Comparison of ENCODE assay signal across 1 cellular context in the genomic region with DNA sequence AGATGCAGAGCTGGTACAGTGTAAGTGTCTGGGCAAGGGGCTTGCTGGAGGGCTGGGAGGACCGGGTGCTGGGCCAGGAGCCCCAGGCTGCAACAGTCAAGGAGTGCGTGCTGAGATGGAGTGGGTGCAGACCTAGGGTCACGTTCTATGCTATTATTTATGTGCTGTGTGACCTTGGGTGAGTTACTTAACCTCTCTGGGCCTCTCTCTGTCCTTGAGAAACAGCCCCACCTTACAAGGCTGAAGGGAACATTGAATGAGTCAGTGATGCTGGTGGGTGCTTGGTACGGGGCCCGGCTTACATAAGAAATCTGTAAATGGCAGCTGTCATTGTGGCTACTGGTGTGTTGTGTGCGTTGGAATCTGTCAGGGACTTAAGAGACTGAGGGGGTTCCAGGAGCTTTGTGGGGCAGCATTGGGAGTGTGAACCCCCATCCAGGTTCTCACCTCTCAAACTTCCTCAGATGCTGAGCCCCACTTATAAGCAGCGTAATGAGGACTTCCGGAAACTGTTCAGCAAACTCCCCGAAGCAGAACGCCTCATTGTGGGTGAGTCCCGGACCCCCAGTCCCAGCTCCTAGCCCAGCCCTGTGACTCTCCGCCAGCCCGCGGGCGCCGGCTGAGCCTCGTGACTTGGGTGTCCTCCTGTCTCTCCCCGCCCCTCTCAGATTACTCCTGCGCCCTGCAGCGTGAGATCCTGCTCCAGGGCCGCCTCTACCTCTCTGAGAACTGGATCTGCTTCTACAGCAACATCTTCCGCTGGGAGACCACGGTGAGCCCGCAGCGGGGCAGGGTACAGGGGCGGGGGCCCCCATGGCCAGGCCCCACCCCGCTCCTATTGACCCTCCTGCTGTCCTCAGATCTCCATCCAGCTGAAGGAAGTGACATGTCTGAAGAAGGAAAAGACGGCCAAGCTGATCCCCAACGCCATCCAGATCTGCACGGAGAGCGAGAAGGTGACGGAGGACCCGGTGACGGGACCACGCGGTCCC.
TF ChIP-seq lines count a peak whose summit lies in the region.

No MANE protein-coding gene starts in this region.

TF ChIP-seq in GM23338, 12 proteins besides CTCF, POLR2A, EP300 and RAD21:
- TF ChIP-seq, protein P1, sequence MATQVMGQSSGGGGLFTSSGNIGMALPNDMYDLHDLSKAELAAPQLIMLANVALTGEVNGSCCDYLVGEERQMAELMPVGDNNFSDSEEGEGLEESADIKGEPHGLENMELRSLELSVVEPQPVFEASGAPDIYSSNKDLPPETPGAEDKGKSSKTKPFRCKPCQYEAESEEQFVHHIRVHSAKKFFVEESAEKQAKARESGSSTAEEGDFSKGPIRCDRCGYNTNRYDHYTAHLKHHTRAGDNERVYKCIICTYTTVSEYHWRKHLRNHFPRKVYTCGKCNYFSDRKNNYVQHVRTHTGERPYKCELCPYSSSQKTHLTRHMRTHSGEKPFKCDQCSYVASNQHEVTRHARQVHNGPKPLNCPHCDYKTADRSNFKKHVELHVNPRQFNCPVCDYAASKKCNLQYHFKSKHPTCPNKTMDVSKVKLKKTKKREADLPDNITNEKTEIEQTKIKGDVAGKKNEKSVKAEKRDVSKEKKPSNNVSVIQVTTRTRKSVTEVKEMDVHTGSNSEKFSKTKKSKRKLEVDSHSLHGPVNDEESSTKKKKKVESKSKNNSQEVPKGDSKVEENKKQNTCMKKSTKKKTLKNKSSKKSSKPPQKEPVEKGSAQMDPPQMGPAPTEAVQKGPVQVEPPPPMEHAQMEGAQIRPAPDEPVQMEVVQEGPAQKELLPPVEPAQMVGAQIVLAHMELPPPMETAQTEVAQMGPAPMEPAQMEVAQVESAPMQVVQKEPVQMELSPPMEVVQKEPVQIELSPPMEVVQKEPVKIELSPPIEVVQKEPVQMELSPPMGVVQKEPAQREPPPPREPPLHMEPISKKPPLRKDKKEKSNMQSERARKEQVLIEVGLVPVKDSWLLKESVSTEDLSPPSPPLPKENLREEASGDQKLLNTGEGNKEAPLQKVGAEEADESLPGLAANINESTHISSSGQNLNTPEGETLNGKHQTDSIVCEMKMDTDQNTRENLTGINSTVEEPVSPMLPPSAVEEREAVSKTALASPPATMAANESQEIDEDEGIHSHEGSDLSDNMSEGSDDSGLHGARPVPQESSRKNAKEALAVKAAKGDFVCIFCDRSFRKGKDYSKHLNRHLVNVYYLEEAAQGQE (IDR thresholded peaks at IDR 0.05; ENCODE audit: unreplicated experiment) = no peak
- TF ChIP-seq STAT1 (IDR thresholded peaks at IDR 0.05; ENCODE audit: unreplicated experiment) = no peak
- TF ChIP-seq EZH2phosphoT487 (IDR thresholded peaks at IDR 0.05; ENCODE audit: unreplicated experiment) = no peak
- TF ChIP-seq EZH2 (IDR thresholded peaks at IDR 0.05; ENCODE audit: low read depth, unreplicated experiment) = no peak
- TF ChIP-seq POLR2AphosphoS5 (IDR thresholded peaks at IDR 0.05; ENCODE audit: low read depth) = no peak
- TF ChIP-seq, protein P2, sequence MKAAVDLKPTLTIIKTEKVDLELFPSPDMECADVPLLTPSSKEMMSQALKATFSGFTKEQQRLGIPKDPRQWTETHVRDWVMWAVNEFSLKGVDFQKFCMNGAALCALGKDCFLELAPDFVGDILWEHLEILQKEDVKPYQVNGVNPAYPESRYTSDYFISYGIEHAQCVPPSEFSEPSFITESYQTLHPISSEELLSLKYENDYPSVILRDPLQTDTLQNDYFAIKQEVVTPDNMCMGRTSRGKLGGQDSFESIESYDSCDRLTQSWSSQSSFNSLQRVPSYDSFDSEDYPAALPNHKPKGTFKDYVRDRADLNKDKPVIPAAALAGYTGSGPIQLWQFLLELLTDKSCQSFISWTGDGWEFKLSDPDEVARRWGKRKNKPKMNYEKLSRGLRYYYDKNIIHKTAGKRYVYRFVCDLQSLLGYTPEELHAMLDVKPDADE (IDR thresholded peaks at IDR 0.05) = no peak
- no peak for TF ChIP-seq NANOG (IDR thresholded peaks at IDR 0.05; ENCODE audit: borderline replicate concordance)
- TF ChIP-seq ZNF114 (CRISPR knock-in tag; IDR thresholded peaks at IDR 0.05) = no peak
- TF ChIP-seq, protein P3, sequence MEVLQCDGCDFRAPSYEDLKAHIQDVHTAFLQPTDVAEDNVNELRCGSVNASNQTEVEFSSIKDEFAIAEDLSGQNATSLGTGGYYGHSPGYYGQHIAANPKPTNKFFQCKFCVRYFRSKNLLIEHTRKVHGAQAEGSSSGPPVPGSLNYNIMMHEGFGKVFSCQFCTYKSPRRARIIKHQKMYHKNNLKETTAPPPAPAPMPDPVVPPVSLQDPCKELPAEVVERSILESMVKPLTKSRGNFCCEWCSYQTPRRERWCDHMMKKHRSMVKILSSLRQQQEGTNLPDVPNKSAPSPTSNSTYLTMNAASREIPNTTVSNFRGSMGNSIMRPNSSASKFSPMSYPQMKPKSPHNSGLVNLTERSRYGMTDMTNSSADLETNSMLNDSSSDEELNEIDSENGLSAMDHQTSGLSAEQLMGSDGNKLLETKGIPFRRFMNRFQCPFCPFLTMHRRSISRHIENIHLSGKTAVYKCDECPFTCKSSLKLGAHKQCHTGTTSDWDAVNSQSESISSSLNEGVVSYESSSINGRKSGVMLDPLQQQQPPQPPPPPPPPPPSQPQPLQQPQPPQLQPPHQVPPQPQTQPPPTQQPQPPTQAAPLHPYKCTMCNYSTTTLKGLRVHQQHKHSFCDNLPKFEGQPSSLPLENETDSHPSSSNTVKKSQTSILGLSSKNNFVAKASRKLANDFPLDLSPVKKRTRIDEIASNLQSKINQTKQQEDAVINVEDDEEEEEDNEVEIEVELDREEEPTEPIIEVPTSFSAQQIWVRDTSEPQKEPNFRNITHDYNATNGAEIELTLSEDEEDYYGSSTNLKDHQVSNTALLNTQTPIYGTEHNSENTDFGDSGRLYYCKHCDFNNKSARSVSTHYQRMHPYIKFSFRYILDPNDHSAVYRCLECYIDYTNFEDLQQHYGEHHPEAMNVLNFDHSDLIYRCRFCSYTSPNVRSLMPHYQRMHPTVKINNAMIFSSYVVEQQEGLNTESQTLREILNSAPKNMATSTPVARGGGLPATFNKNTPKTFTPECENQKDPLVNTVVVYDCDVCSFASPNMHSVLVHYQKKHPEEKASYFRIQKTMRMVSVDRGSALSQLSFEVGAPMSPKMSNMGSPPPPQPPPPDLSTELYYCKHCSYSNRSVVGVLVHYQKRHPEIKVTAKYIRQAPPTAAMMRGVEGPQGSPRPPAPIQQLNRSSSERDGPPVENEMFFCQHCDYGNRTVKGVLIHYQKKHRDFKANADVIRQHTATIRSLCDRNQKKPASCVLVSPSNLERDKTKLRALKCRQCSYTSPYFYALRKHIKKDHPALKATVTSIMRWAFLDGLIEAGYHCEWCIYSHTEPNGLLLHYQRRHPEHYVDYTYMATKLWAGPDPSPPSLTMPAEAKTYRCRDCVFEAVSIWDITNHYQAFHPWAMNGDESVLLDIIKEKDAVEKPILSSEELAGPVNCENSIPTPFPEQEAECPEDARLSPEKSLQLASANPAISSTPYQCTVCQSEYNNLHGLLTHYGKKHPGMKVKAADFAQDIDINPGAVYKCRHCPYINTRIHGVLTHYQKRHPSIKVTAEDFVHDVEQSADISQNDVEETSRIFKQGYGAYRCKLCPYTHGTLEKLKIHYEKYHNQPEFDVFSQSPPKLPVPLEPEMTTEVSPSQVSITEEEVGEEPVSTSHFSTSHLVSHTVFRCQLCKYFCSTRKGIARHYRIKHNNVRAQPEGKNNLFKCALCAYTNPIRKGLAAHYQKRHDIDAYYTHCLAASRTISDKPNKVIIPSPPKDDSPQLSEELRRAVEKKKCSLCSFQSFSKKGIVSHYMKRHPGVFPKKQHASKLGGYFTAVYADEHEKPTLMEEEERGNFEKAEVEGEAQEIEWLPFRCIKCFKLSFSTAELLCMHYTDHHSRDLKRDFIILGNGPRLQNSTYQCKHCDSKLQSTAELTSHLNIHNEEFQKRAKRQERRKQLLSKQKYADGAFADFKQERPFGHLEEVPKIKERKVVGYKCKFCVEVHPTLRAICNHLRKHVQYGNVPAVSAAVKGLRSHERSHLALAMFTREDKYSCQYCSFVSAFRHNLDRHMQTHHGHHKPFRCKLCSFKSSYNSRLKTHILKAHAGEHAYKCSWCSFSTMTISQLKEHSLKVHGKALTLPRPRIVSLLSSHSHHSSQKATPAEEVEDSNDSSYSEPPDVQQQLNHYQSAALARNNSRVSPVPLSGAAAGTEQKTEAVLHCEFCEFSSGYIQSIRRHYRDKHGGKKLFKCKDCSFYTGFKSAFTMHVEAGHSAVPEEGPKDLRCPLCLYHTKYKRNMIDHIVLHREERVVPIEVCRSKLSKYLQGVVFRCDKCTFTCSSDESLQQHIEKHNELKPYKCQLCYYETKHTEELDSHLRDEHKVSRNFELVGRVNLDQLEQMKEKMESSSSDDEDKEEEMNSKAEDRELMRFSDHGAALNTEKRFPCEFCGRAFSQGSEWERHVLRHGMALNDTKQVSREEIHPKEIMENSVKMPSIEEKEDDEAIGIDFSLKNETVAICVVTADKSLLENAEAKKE (CRISPR knock-in tag; IDR thresholded peaks at IDR 0.05) = no peak
- no peak for TF ChIP-seq ZNF331 (CRISPR knock-in tag; IDR thresholded peaks at IDR 0.05; ENCODE audit: low read depth)
- no peak for TF ChIP-seq JUNB (IDR thresholded peaks at IDR 0.05; ENCODE audit: unreplicated experiment)
- no peak for TF ChIP-seq CREB1 (CRISPR knock-in tag; IDR thresholded peaks at IDR 0.05; ENCODE audit: low read depth)
TF ChIP-seq in GM23338: peak in this region for 0.
